16 cellular contexts compared by ENCODE assay signal in the genomic region with DNA sequence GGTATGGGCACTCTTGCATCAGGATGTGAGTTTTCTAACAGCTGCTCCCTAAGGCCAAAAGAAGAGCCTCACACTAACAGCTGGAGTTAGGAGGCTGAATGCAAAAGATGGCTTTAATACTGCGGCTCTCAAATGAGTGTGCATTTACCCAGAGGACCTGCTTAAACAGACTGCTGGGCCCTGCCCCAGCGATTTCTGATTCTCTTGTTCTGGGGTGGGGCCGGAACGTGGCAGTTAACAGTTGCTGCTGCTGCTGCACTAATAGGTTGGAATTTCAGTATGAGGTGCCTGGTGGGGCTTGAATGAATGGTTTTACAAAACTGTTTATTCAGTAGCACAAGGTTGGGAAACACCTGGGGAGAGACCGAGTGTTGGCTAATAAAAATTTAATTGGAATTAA. TPM values are rescaled to one million over a fixed set of nuclear protein-coding genes. Genes with fewer than 3 reads are reported as not detected.
DNase-seq lines count a peak whose midpoint lies in the region; ATAC-seq, FAIRE-seq and TF ChIP-seq lines count a peak whose summit lies in the region.
"Had no signal": no experiment of that assay in that cellular context is flagged by ENCODE, and none has a peak within 500 bp of the region (broad histone marks: within the 10 kb centered on the region; RNA-seq: fewer than 3 reads in every experiment).

No MANE protein-coding gene starts in this region.

- 48 to 65% (median 55%) methylated on average over 5 of the region's 5 CpGs for whole genome bisulfite sequencing in small intestine, 3 donors

- no peak overlapping the region for H3K27ac ChIP-seq in RWPE2 (ENCODE audit: poor library complexity, severe bottlenecking)
- H3K27ac ChIP-seq in lower lobe of right lung, result no peak overlapping the region
- no peak overlapping the region for H3K27ac ChIP-seq in small intestine (ENCODE audit: low read depth in 1 of 2, low read length in 1 of 2)
- H3K27ac ChIP-seq: suprapubic skin had no signal

- peak; percentile 27 for TF ChIP-seq POLR2A in GM19099 (IDR thresholded peaks at IDR 0.05; ENCODE audit: extremely low read depth, insufficient read length, low read depth)

- intact Hi-C loops in lower lobe of right lung (cut with DNase I), result no loop called here

- H3K4me3 ChIP-seq in RWPE2 (ENCODE audit: severe bottlenecking) (no peak overlapping the region), lower lobe of right lung (no peak overlapping the region), small intestine (ENCODE audit: low read depth in 1 of 2, low read length in 2 of 2) (no peak overlapping the region)
- H3K4me3 ChIP-seq: HAP-1, suprapubic skin had no signal

- H3K27me3 ChIP-seq in RWPE2 (ENCODE audit: insufficient read depth, poor library complexity, severe bottlenecking), result no peaks in the 10 kb centered on the region
- H3K27me3 ChIP-seq in lower lobe of right lung (ENCODE audit: low read depth), result no peaks in the 10 kb centered on the region
- H3K27me3 ChIP-seq in small intestine (ENCODE audit: control insufficient read depth in 2 of 2, insufficient read depth in 2 of 2, low read length in 2 of 2), result no peaks in the 10 kb centered on the region
- H3K27me3 ChIP-seq: suprapubic skin had no signal

- H3K4me1 ChIP-seq in RWPE2 (ENCODE audit: insufficient read depth, poor library complexity, severe bottlenecking) (peaks cover 1% of the 10 kb centered on the region), lower lobe of right lung (no peaks in the 10 kb centered on the region), small intestine (ENCODE audit: control insufficient read depth in 2 of 2, insufficient read depth in 1 of 2, low read depth in 1 of 2, low read length in 1 of 2) (no peaks in the 10 kb centered on the region)
- H3K4me1 ChIP-seq: HAP-1 had no signal

- H3K36me3 ChIP-seq in RWPE2 (ENCODE audit: low read depth) (peaks cover 51% of the 10 kb centered on the region), lower lobe of right lung (peaks cover 48% of the 10 kb centered on the region), small intestine (ENCODE audit: control insufficient read depth in 2 of 2, insufficient read depth in 2 of 2, low read length in 2 of 2) (peaks cover 4 to 8% of the 10 kb centered on the region in 2 donors)

- DNase-seq in RWPE2 (ENCODE audit: low spot score), result no peak
- no peak for DNase-seq in lower lobe of right lung
- DNase-seq in small intestine, result peak; percentile 7
- no peak for DNase-seq in NOMO-1 treated with dmso at 0.1 percent for 144 hours (lab: John Stamatoyannopoulos, UW; ENCODE audit: unreplicated experiment)
- no peak for DNase-seq in AML-193 (lab: John Stamatoyannopoulos, UW)
- DNase-seq: activated CD4-positive, alpha-beta T cell treated with anti-CD3 and anti-CD28 coated beads for 48 hours; COR-L47; mammary epithelial cell; naive thymus-derived CD8-positive, alpha-beta T cell; NCI-H526 had no signal

- FAIRE-seq in small intestine (lab: Jason Lieb, UNC), result no peak
- FAIRE-seq: bronchial epithelial cell, islet of Langerhans had no signal

- H3K9me3 ChIP-seq in RWPE2 (ENCODE audit: severe bottlenecking), result no peaks in the 10 kb centered on the region
- no peaks in the 10 kb centered on the region for H3K9me3 ChIP-seq in lower lobe of right lung
- no peaks in the 10 kb centered on the region for H3K9me3 ChIP-seq in small intestine (ENCODE audit: control insufficient read depth, low read depth)
- H3K9me3 ChIP-seq: HAP-1, suprapubic skin had no signal

- no peak for TF ChIP-seq CTCF in RWPE2 (IDR thresholded peaks at IDR 0.05; ENCODE audit: poor library complexity, severe bottlenecking)
- TF ChIP-seq CTCF in lower lobe of right lung (IDR thresholded peaks at IDR 0.05), result no peak

- ATAC-seq in RWPE2 (ENCODE audit: low read depth) (0 out of 3 replicates have a peak, but pooled peaks have one; percentile 6), lower lobe of right lung (peak; percentile 17 to 27), GM19023 (IDR thresholded peaks at IDR 0.05; ENCODE audit: unreplicated experiment) (no peak)

RNA-seq across cellular contexts. Expression of gene HMGCR, which starts 26.1 kb away (rescaled TPM):
- 83.1 TPM for total RNA-seq in lower lobe of right lung
- 10 to 100 TPM in 1 of 3 donors, 1 to 10 TPM in 2; 3.8 to 49.4 (median 9.2) TPM for polyA plus RNA-seq in small intestine
